Comparison of ENCODE assay signal across 7 cellular contexts in the genomic region with DNA sequence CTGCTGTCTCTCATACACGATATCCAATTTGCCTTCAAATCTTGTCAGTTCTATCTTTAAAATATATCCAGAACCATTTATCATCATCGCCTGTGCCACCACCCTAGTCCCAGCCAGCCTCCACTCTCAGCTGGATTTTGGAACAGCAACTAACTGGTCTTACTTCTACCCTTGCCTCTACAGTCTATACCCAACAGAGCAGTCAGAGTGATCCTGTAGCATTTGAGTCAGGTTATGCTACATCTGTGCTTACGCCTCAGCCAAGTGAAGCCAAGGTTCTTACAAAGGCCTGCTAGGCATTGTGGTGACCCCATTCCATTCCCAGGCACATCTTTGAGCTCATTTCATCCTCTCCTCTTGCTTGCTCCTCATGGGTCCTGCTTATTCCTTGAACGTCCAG.
"Had no signal": no experiment of that assay in that cellular context is flagged by ENCODE, and none has a peak within 500 bp of the region (broad histone marks: within the 10 kb centered on the region; RNA-seq: fewer than 3 reads in every experiment).

No MANE protein-coding gene starts in this region.

- FAIRE-seq: G401.6, GM12878, GM12891, GM12892, GM18507 had no signal

- ATAC-seq: GM12878 had no signal

- H3K4me3 ChIP-seq: GM12878 had no signal

- DNase-seq: GDM1, GF-D8 had no signal
